Comparison of ENCODE assay signal across 23 cellular contexts in the genomic region with DNA sequence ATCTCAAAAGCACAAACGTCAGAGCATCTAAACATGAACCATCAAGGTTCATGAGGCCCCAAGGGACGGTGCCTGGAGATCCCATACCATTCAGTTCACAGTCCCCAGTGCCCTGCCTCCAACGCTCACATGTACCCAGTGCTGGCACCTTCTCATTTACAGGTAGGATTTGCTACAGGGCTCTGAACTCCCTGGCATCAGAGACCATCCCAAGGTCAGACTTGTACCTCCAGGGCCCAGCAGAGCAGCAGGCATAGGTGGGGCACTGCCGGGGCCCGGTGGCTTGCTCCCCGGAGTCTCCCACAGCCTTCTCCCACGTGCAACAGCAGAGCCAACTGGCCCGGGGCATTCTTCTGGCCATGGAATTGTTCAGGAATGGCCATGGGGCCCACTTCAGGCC.
"Had no signal": no experiment of that assay in that cellular context is flagged by ENCODE, and none has a peak within 500 bp of the region (broad histone marks: within the 10 kb centered on the region; RNA-seq: fewer than 3 reads in every experiment).

No MANE protein-coding gene starts in this region.

- H3K9me3 ChIP-seq: gastrocnemius medialis, neutrophil, ovary, psoas muscle, thoracic aorta, upper lobe of left lung, uterus had no signal

- ATAC-seq: esophagus mucosa; gastrocnemius medialis; left lobe of liver; natural killer cell; psoas muscle; right cardiac atrium; stimulated activated memory B cell treated with anti-CD40 and anti-IgM and Interleukin-4, amounts not matched to agents 10 μg/mL and 1 μg/mL and 100 μg/mL, for 72 hours; stimulated activated naive CD8-positive, alpha-beta T cell treated with anti-CD3 and anti-CD28 coated beads, Interleukin-15, Interleukin-2, amounts not matched to agents 100 U/mL and 50 U/mL, for 24 hours had no signal

- H3K4me1 Mint-ChIP-seq: stimulated activated memory B cell treated with anti-CD40 and anti-IgM and Interleukin-4, amounts not matched to agents 10 μg/mL and 1 μg/mL and 100 μg/mL, for 72 hours had no signal

- H3K27ac Mint-ChIP-seq: natural killer cell; stimulated activated memory B cell treated with anti-CD40 and anti-IgM and Interleukin-4, amounts not matched to agents 10 μg/mL and 1 μg/mL and 100 μg/mL, for 72 hours had no signal

- H3K9me3 Mint-ChIP-seq: natural killer cell; stimulated activated memory B cell treated with anti-CD40 and anti-IgM and Interleukin-4, amounts not matched to agents 10 μg/mL and 1 μg/mL and 100 μg/mL, for 72 hours had no signal

- H3K27me3 Mint-ChIP-seq: stimulated activated memory B cell treated with anti-CD40 and anti-IgM and Interleukin-4, amounts not matched to agents 10 μg/mL and 1 μg/mL and 100 μg/mL, for 72 hours had no signal

- H3K4me3 Mint-ChIP-seq: natural killer cell; stimulated activated memory B cell treated with anti-CD40 and anti-IgM and Interleukin-4, amounts not matched to agents 10 μg/mL and 1 μg/mL and 100 μg/mL, for 72 hours had no signal

- H3K36me3 Mint-ChIP-seq: natural killer cell; stimulated activated memory B cell treated with anti-CD40 and anti-IgM and Interleukin-4, amounts not matched to agents 10 μg/mL and 1 μg/mL and 100 μg/mL, for 72 hours had no signal

- DNase-seq: cerebellar nuclear complex; dorsolateral prefrontal cortex; effector CD4-positive, alpha-beta T cell; foreskin fibroblast; gastrocnemius medialis; kidney; mesenchymal stem cell; midbrain; ovary; posterior cingulate gyrus; psoas muscle; right cardiac atrium; spleen; stimulated activated CD4-positive, alpha-beta T cell treated with anti-CD3 and anti-CD28 coated beads, Interleukin-4, amount 100 ng/mL, for 4 hours; stimulated activated naive CD8-positive, alpha-beta T cell treated with anti-CD3 and anti-CD28 coated beads, Interleukin-15, Interleukin-2, amounts not matched to agents 100 U/mL and 50 U/mL, for 24 hours; uterus had no signal
